9 cellular contexts compared by ENCODE assay signal in genomic region chr11:69918938-69919650, GRCh38.
DNase-seq lines count a peak whose midpoint lies in the region; ATAC-seq and TF ChIP-seq lines count a peak whose summit lies in the region.
"Had no signal": no experiment of that assay in that cellular context is flagged by ENCODE, and none has a peak within 500 bp of the region (broad histone marks: within the 10 kb centered on the region; RNA-seq: fewer than 3 reads in every experiment).

No MANE protein-coding gene starts in this region.

- H3K36me3 Mint-ChIP-seq in activated T-cell treated with anti-CD3 and anti-CD28 coated beads, Interleukin-2, amount 50 U/mL, for 72 hours (ENCODE audit: insufficient read depth in 2 of 2) = no peaks in the 10 kb centered on the region
- H3K36me3 Mint-ChIP-seq in neural progenitor cell = no peaks in the 10 kb centered on the region

- H2AFZ ChIP-seq in PC-9 (no peak overlapping the region), neural progenitor cell (replicated peaks) (peak overlapping the region; percentile 53)

- no TSS peak for BruUV-seq in PC-9 (replicated peaks; lab: Mats Ljungman, UMichigan)

- peaks cover 56% of the 10 kb centered on the region for H3K4me1 ChIP-seq in PC-9 (replicated peaks; ENCODE audit: insufficient read depth)
- peaks cover 3% of the 10 kb centered on the region for H3K4me1 ChIP-seq in neural progenitor cell

- H3K4me1 Mint-ChIP-seq in activated T-cell treated with anti-CD3 and anti-CD28 coated beads, Interleukin-2, amount 50 U/mL, for 72 hours (ENCODE audit: low read depth) = peaks cover 7% of the 10 kb centered on the region
- H3K4me1 Mint-ChIP-seq in neural progenitor cell = peaks cover 3% of the 10 kb centered on the region

- H3K27me3 ChIP-seq in PC-9 (ENCODE audit: insufficient read depth, low read depth) (no peaks in the 10 kb centered on the region), neural progenitor cell (peaks cover 39% of the 10 kb centered on the region)

- H3K27ac Mint-ChIP-seq in activated T-cell treated with anti-CD3 and anti-CD28 coated beads, Interleukin-2, amount 50 U/mL, for 72 hours = no peak overlapping the region
- H3K27ac Mint-ChIP-seq in neural progenitor cell = no peak overlapping the region
- H3K27ac Mint-ChIP-seq: stimulated activated naive CD8-positive, alpha-beta T cell treated with anti-CD3 and anti-CD28 coated beads, Interleukin-15, Interleukin-2, amounts not matched to agents 100 ng/mL and 50 ng/mL, for 24 hours had no signal

- H4K20me1 ChIP-seq in PC-9 (ENCODE audit: insufficient read depth) (no peaks in the 10 kb centered on the region), neural progenitor cell (ENCODE audit: low read depth) (no peaks in the 10 kb centered on the region)

- H3K27ac ChIP-seq in PC-9 (no peak overlapping the region), neural progenitor cell (no peak overlapping the region), substantia nigra (ENCODE audit: low read depth, low read length, poor library complexity, severe bottlenecking) (no peak overlapping the region)

- H3K4me3 ChIP-seq in AG09309 (ENCODE audit: control insufficient read depth, low read depth, low read length) = no peak overlapping the region
- peak overlapping the region; percentile 16; the same call in 1 of the 2 replicates for H3K4me3 ChIP-seq in PC-9
- no peak overlapping the region for H3K4me3 ChIP-seq in neural progenitor cell

- TF ChIP-seq CTCF in AG09309 (IDR thresholded peaks at IDR 0.05; ENCODE audit: control insufficient read depth, insufficient read depth, low read depth, low read length, missing control alignments) (peak; percentile 95), PC-9 (conservative IDR thresholded peaks at IDR 0.05) (peak; percentile 98), neural progenitor cell (IDR thresholded peaks at IDR 0.05) (peak; percentile 89)

- intact Hi-C loops in PC-9 (cut with micrococcal nuclease; ENCODE audit: unreplicated experiment) = loop anchor here (5.0 kb wide), 1 partner anchor 223 kb away; no protein-coding TSS in a partner anchor

- H3K9me3 Mint-ChIP-seq in activated T-cell treated with anti-CD3 and anti-CD28 coated beads, Interleukin-2, amount 50 U/mL, for 72 hours = no peaks in the 10 kb centered on the region
- no peaks in the 10 kb centered on the region for H3K9me3 Mint-ChIP-seq in neural progenitor cell
- H3K9me3 Mint-ChIP-seq: stimulated activated naive CD8-positive, alpha-beta T cell treated with anti-CD3 and anti-CD28 coated beads, Interleukin-15, Interleukin-2, amounts not matched to agents 100 ng/mL and 50 ng/mL, for 24 hours had no signal

- no peak for DNase-seq in AG09309 (ENCODE audit: low read depth)
- peak; percentile 25 for DNase-seq in GOT3 (lab: John Stamatoyannopoulos, UW)
- peak; percentile 56 to 80 for DNase-seq in PC-9
- DNase-seq in activated T-cell treated with anti-CD3 and anti-CD28 coated beads, Interleukin-2, amount 50 U/mL, for 72 hours = peak; percentile 72 to 81
- peak; percentile 56 for DNase-seq in fibroblast of peridontal ligament (ENCODE audit: extremely low read depth)
- peak; percentile 88 for DNase-seq in neural progenitor cell (ENCODE audit: low spot score)
- DNase-seq in substantia nigra (lab: John Stamatoyannopoulos, UW) = peak in 32 of 49 donors; percentile 5 to 74 (median 27)

- no peak overlapping the region for H3K9ac ChIP-seq in neural progenitor cell

- H3F3A ChIP-seq in PC-9 (ENCODE audit: insufficient read depth, low read depth) (peaks cover 26% of the 10 kb centered on the region), neural progenitor cell (ENCODE audit: low read depth) (no peaks in the 10 kb centered on the region)

- CTCF ChIA-PET in PC-9 (lab: Charles Lee) = interaction anchor here (0.5 to 0.6 kb wide), 3 partner anchors 30 to 243 kb away, joined by 3 to 20 read pairs (median 3); no protein-coding TSS in a partner anchor

- H3K79me2 ChIP-seq in PC-9 (ENCODE audit: low read depth) (peaks cover 7% of the 10 kb centered on the region; the same call in 1 of the 2 replicates), neural progenitor cell (ENCODE audit: low read depth) (no peaks in the 10 kb centered on the region)

- H3K27me3 Mint-ChIP-seq in activated T-cell treated with anti-CD3 and anti-CD28 coated beads, Interleukin-2, amount 50 U/mL, for 72 hours (ENCODE audit: low read depth) = peaks cover 36% of the 10 kb centered on the region
- peaks cover 22% of the 10 kb centered on the region for H3K27me3 Mint-ChIP-seq in neural progenitor cell (ENCODE audit: insufficient read depth, low read depth)

- H3K9me3 ChIP-seq in PC-9 (ENCODE audit: insufficient read depth, low read depth) (no peaks in the 10 kb centered on the region), neural progenitor cell (ENCODE audit: low read depth) (no peaks in the 10 kb centered on the region)

- H3K4me3 Mint-ChIP-seq in activated T-cell treated with anti-CD3 and anti-CD28 coated beads, Interleukin-2, amount 50 U/mL, for 72 hours = no peak overlapping the region
- H3K4me3 Mint-ChIP-seq in neural progenitor cell = peak overlapping the region; percentile 36
- H3K4me3 Mint-ChIP-seq: stimulated activated naive CD8-positive, alpha-beta T cell treated with anti-CD3 and anti-CD28 coated beads, Interleukin-15, Interleukin-2, amounts not matched to agents 100 ng/mL and 50 ng/mL, for 24 hours had no signal

- peak; percentile 66 to 71 for ATAC-seq in activated T-cell treated with anti-CD3 and anti-CD28 coated beads, Interleukin-2, amount 50 U/mL, for 72 hours (replicated peaks in 1 of 2)
- ATAC-seq in GM21576 (IDR thresholded peaks at IDR 0.05; ENCODE audit: unreplicated experiment) = no peak

- POLR2A ChIA-PET in PC-9 (lab: Charles Lee; ENCODE audit: unreplicated experiment) = interaction anchor here (0.5 kb wide), 1 partner anchor 325 kb away, joined by 3 read pairs; no protein-coding TSS in a partner anchor

- H3K4me2 ChIP-seq in PC-9 (peak overlapping the region; percentile 80), neural progenitor cell (peak overlapping the region; percentile 2)

- H3K36me3 ChIP-seq in PC-9 (ENCODE audit: low read depth) (no peaks in the 10 kb centered on the region), neural progenitor cell (no peaks in the 10 kb centered on the region)

- no peaks in the 10 kb centered on the region for H3K9me2 ChIP-seq in PC-9 (ENCODE audit: insufficient read depth)
